17 cellular contexts compared by ENCODE assay signal in the genomic region with DNA sequence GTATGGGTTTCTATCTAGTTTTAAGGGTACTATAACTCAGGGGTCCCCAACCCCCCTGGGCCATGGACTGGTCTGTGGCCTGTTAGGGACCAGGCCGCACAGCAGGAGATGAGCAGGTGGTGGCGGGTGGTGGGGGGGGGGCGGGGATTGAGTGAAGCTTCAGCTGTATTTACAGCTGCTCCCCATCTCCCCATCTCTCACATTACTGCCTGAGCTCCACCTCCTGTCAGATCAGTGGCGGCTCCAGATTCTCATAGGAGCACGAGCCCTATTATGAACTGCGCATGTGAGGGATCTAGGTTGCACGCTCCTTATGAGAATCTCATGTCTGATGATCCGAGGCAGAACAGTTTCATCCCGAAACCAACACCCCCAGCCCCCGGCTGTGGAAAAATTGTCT.
DNase-seq lines count a peak whose midpoint lies in the region; ATAC-seq and TF ChIP-seq lines count a peak whose summit lies in the region.
"Had no signal": no experiment of that assay in that cellular context is flagged by ENCODE, and none has a peak within 500 bp of the region (broad histone marks: within the 10 kb centered on the region; RNA-seq: fewer than 3 reads in every experiment).

No MANE protein-coding gene starts in this region.

- H3K27me3 Mint-ChIP-seq in mesothelial cell of epicardium (ENCODE audit: low read depth) = no peaks in the 10 kb centered on the region

- peaks cover 19% of the 10 kb centered on the region for H3K4me1 Mint-ChIP-seq in mesothelial cell of epicardium

- peaks cover 12% of the 10 kb centered on the region for H3K4me1 ChIP-seq in suprapubic skin
- H3K4me1 ChIP-seq: BLaER1 had no signal

- no peaks in the 10 kb centered on the region for H3K36me3 ChIP-seq in suprapubic skin
- H3K36me3 ChIP-seq: BLaER1 had no signal

- intact Hi-C loops in Right ventricle myocardium superior (cut with DNase I) = no loop called here

- DNase-seq in NCI-H146 (lab: John Stamatoyannopoulos, UW) (peak; percentile 55), NCI-H510A (lab: John Stamatoyannopoulos, UW) (peak; percentile 92), SHP77 (lab: John Stamatoyannopoulos, UW) (peak; percentile 35 to 67), mesothelial cell of epicardium (ENCODE audit: low spot score in 2 of 2, unreplicated experiment in 2 of 2) (no peak), Right ventricle myocardium superior (no peak), suprapubic skin (ENCODE audit: low spot score in 2 of 2) (no peak)
- DNase-seq: DMS153; GM23248; KG1; NCI-H1105; NCI-H2029; NCI-H446; NK-92 treated with Interleukin-12 subunit alpha and Interleukin-12 subunit beta, amount 100 ng/mL, for 24 hours; OCI-M1 had no signal

- TF ChIP-seq POLR2A in suprapubic skin (IDR thresholded peaks at IDR 0.05) = no peak

- peak overlapping the region; percentile 39 for H3K27ac Mint-ChIP-seq in mesothelial cell of epicardium
- H3K27ac Mint-ChIP-seq: T-helper 1 cell treated with Interleukin-12 subunit alpha and Interleukin-12 subunit beta and Interleukin-4 antibody, amounts not matched to agents 30 μg/mL and 1 μg/mL, for 36 hours had no signal

- 97% methylated on average over 7 of the region's 10 CpGs for WGBS in suprapubic skin

- TF ChIP-seq CTCF in mesothelial cell of epicardium (IDR thresholded peaks at IDR 0.05; ENCODE audit: unreplicated experiment) (no peak), suprapubic skin (IDR thresholded peaks at IDR 0.05) (no peak)

- H3K4me3 ChIP-seq in suprapubic skin = no peak overlapping the region
- H3K4me3 ChIP-seq: BLaER1, GM23248 had no signal

- peaks cover 11% of the 10 kb centered on the region for H3K9me3 Mint-ChIP-seq in mesothelial cell of epicardium

- no peak for TF ChIP-seq EP300 in suprapubic skin (IDR thresholded peaks at IDR 0.05)

- no peak overlapping the region for H3K27ac ChIP-seq in suprapubic skin
- H3K27ac ChIP-seq: BLaER1, GM23248 had no signal

- ATAC-seq in Right ventricle myocardium superior (ENCODE audit: poor library complexity) (no peak), GM19023 (IDR thresholded peaks at IDR 0.05; ENCODE audit: unreplicated experiment) (no peak)

- H3K4me3 Mint-ChIP-seq in mesothelial cell of epicardium = no peak overlapping the region
- H3K4me3 Mint-ChIP-seq: T-helper 1 cell treated with Interleukin-12 subunit alpha and Interleukin-12 subunit beta and Interleukin-4 antibody, amounts not matched to agents 30 μg/mL and 1 μg/mL, for 36 hours had no signal

- H3K9me3 ChIP-seq in suprapubic skin = no peaks in the 10 kb centered on the region

- H3K27me3 ChIP-seq in suprapubic skin = no peaks in the 10 kb centered on the region

- H3K36me3 Mint-ChIP-seq in mesothelial cell of epicardium = no peaks in the 10 kb centered on the region

Comparison
In these comparisons a context has a peak if more than half of its experiments do, and no peak if none do; other contexts are left out.
1. DNase-seq: peak in NCI-H146 (single experiment), NCI-H510A (single experiment) and SHP77 (2 of 2); none in mesothelial cell of epicardium (0 of 2), Right ventricle myocardium superior (single experiment) and suprapubic skin (0 of 2).